23 cellular contexts compared by ENCODE assay signal in the genomic region with DNA sequence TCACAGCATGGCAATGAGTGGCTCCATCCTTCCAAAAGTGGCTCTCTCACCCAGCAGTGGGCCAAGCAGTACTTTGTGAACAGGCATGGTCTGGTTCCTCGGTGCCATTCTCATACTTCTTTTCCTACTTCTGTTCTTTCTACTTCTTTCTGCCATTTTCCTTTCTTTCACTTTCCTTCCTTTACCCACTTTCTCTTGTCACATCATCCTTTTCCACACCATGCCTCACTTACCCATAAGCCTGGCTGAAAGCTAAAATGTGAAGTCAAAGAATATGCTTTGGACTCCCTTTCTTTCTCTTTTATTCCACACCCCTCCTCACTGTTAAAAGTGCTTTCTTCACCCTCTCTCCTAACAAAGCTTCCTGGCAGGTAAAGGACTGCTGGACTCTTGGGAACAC. TPM values are rescaled to one million over a fixed set of nuclear protein-coding genes. Genes with fewer than 3 reads are reported as not detected.
A peak's percentile ranks its signal among the peaks of the same experiment; 100 is the strongest.
DNase-seq lines count a peak whose midpoint lies in the region; ATAC-seq and TF ChIP-seq lines count a peak whose summit lies in the region.
"Had no signal": no experiment of that assay in that cellular context is flagged by ENCODE, and none has a peak within 500 bp of the region (broad histone marks: within the 10 kb centered on the region; RNA-seq: fewer than 3 reads in every experiment).

No MANE protein-coding gene starts in this region.

- no peak overlapping the region for H3K18ac ChIP-seq in neuronal stem cell (ENCODE audit: low read length)

- H3K27me3 Mint-ChIP-seq in WTC11 (ENCODE audit: low read depth): no peaks in the 10 kb centered on the region; the same call in 1 of the 2 replicates
- H3K27me3 Mint-ChIP-seq: CD4-positive, CD25-positive, alpha-beta regulatory T cell had no signal

- H3K4ac ChIP-seq in neuronal stem cell (ENCODE audit: low read length): no peak overlapping the region

- no peaks in the 10 kb centered on the region for H3K79me1 ChIP-seq in neuronal stem cell (ENCODE audit: low read depth, low read length)

- no peak for DNase-seq in A673 (ENCODE audit: low spot score)
- DNase-seq in WTC11 (ENCODE audit: low spot score): no peak
- no peak for DNase-seq in neuronal stem cell (ENCODE audit: low spot score)
- DNase-seq: ACHN; BE2C; CD4-positive, alpha-beta memory T cell; CD4-positive, CD25-positive, alpha-beta regulatory T cell; CD8-positive, alpha-beta memory T cell; COR-L47; DMS153; DMS79; DND-41; EL; GDM1 had no signal

- H3K4me1 ChIP-seq in HEK293 (ENCODE audit: control insufficient read depth, insufficient read depth, low read length): no peaks in the 10 kb centered on the region
- peaks cover 41% of the 10 kb centered on the region for H3K4me1 ChIP-seq in OCI-LY1 (ENCODE audit: insufficient read depth, low read length, severe bottlenecking)
- no peaks in the 10 kb centered on the region for H3K4me1 ChIP-seq in A673 (ENCODE audit: insufficient read depth, low read length, poor library complexity, severe bottlenecking)
- no peaks in the 10 kb centered on the region for H3K4me1 ChIP-seq in neuronal stem cell (ENCODE audit: control insufficient read depth in 2 of 2, insufficient read depth in 1 of 2, low read depth in 1 of 2, low read length in 2 of 2)
- H3K4me1 ChIP-seq: A549, BE2C had no signal

- no peak overlapping the region for H2AK5ac ChIP-seq in neuronal stem cell (ENCODE audit: low read depth, low read length)

- no peak overlapping the region for H4K8ac ChIP-seq in neuronal stem cell (ENCODE audit: low read depth, low read length)

- H2BK120ac ChIP-seq in neuronal stem cell (ENCODE audit: low read depth, low read length): no peak overlapping the region

- no peak for TF ChIP-seq CTCF in HEK293 (tag by site-specific recombination; IDR thresholded peaks at IDR 0.05)
- TF ChIP-seq CTCF in OCI-LY1 (IDR thresholded peaks at IDR 0.05; ENCODE audit: low read length): no peak
- no peak for TF ChIP-seq CTCF in SU-DHL-6 (IDR thresholded peaks at IDR 0.05; ENCODE audit: insufficient read depth, low read length, poor library complexity, severe bottlenecking)
- no peak for TF ChIP-seq CTCF in A673 (conservative IDR thresholded peaks at IDR 0.05; ENCODE audit: low read depth, low read length)
- no peak for TF ChIP-seq CTCF in WTC11 (IDR thresholded peaks at IDR 0.05)

- H2AFZ ChIP-seq in OCI-LY1 (ENCODE audit: low read length) (no peak overlapping the region; the same call in 1 of the 2 replicates), SU-DHL-6 (ENCODE audit: low read depth, low read length, severe bottlenecking) (no peak overlapping the region), neuronal stem cell (ENCODE audit: low read length) (no peak overlapping the region)

- POLR2A ChIA-PET in HEK293 (lab: Yijun Ruan, JAX): no interaction called here
- POLR2A ChIA-PET in A673 (lab: Charles Lee; ENCODE audit: low non-redundant PET): no interaction called here
- POLR2A ChIA-PET in WTC11 (lab: Charles Lee): no interaction called here

- CTCF ChIA-PET in HEK293 (lab: Yijun Ruan, JAX) (no interaction called here), A673 (lab: Charles Lee) (no interaction called here), WTC11 (lab: Charles Lee) (no interaction called here)

- H4K91ac ChIP-seq in neuronal stem cell (ENCODE audit: low read depth, low read length, poor library complexity): no peak overlapping the region

- no peaks in the 10 kb centered on the region for H3K36me3 ChIP-seq in HEK293 (ENCODE audit: control insufficient read depth in 2 of 2, insufficient read depth in 1 of 2, low read length in 2 of 2)
- no peaks in the 10 kb centered on the region for H3K36me3 ChIP-seq in OCI-LY1 (ENCODE audit: insufficient read depth, low read length)
- no peaks in the 10 kb centered on the region for H3K36me3 ChIP-seq in SU-DHL-6 (ENCODE audit: low read length)
- no peaks in the 10 kb centered on the region for H3K36me3 ChIP-seq in A673 (ENCODE audit: insufficient read depth, low read length, poor library complexity, severe bottlenecking)
- peaks cover 0 to 2% of the 10 kb centered on the region in 2 donors for H3K36me3 ChIP-seq in neuronal stem cell (replicated peaks in 1 of 2; ENCODE audit: control insufficient read depth in 2 of 2, insufficient read depth in 2 of 2, low read length in 2 of 2)
- H3K36me3 ChIP-seq: BE2C, BLaER1 had no signal

- no peak overlapping the region for H3K14ac ChIP-seq in neuronal stem cell (ENCODE audit: low read length)

- H3K23ac ChIP-seq in neuronal stem cell (ENCODE audit: low read depth, low read length, poor library complexity): no peak overlapping the region

- no peak overlapping the region for H2BK15ac ChIP-seq in neuronal stem cell (ENCODE audit: low read length)

- H3K36me3 Mint-ChIP-seq in WTC11: no peaks in the 10 kb centered on the region; the same call in 1 of the 2 replicates
- H3K36me3 Mint-ChIP-seq: CD14-positive monocyte; CD4-positive, alpha-beta memory T cell; CD4-positive, CD25-positive, alpha-beta regulatory T cell had no signal

- H3K27me3 ChIP-seq in OCI-LY1 (ENCODE audit: insufficient read depth, low read length): no peaks in the 10 kb centered on the region
- no peaks in the 10 kb centered on the region for H3K27me3 ChIP-seq in SU-DHL-6 (ENCODE audit: low read length)
- H3K27me3 ChIP-seq in A673 (replicated peaks; ENCODE audit: insufficient read depth, low read depth, low read length, poor library complexity): no peaks in the 10 kb centered on the region
- H3K27me3 ChIP-seq in neuronal stem cell (ENCODE audit: control insufficient read depth in 3 of 3, insufficient read depth in 3 of 3, low read depth in 1 of 3, low read length in 3 of 3): peaks cover 0 to 2% (median 0%) of the 10 kb centered on the region in 3 experiments
- H3K27me3 ChIP-seq: BE2C, BLaER1 had no signal

- no peak overlapping the region for H2BK5ac ChIP-seq in neuronal stem cell (ENCODE audit: low read length)

- H3F3A ChIP-seq in OCI-LY1 (ENCODE audit: insufficient read depth, low read length) (no peaks in the 10 kb centered on the region), SU-DHL-6 (ENCODE audit: insufficient read depth) (peaks cover 31% of the 10 kb centered on the region)

- H3K4me2 ChIP-seq in OCI-LY1 (ENCODE audit: low read length) (no peak overlapping the region), SU-DHL-6 (ENCODE audit: low read depth, low read length, poor library complexity, severe bottlenecking) (no peak overlapping the region), neuronal stem cell (ENCODE audit: insufficient read depth, low read length, poor library complexity, severe bottlenecking) (no peak overlapping the region)
- H3K4me2 ChIP-seq: A549, BLaER1 had no signal

- H3K9me2 ChIP-seq in OCI-LY1 (ENCODE audit: low read depth, low read length) (no peaks in the 10 kb centered on the region), SU-DHL-6 (replicated peaks; ENCODE audit: insufficient read depth, low read length) (no peaks in the 10 kb centered on the region)

- WGBS in neuronal stem cell (ENCODE audit: extremely low coverage in 2 of 2, insufficient read length in 2 of 2, insufficient replicate concordance in 1 of 2), 2 donors: no CpG with 5 or more reads among the region's 1 CpG

- H3K9me3 Mint-ChIP-seq in WTC11: peaks cover 6% of the 10 kb centered on the region
- H3K9me3 Mint-ChIP-seq: CD8-positive, alpha-beta memory T cell had no signal

- no peak overlapping the region for H3K27ac Mint-ChIP-seq in WTC11
- H3K27ac Mint-ChIP-seq: CD14-positive monocyte; CD4-positive, alpha-beta memory T cell; CD4-positive, CD25-positive, alpha-beta regulatory T cell; CD8-positive, alpha-beta memory T cell had no signal

- H3K4me3 ChIP-seq in HEK293 (ENCODE audit: low read depth, low read length) (no peak overlapping the region), OCI-LY1 (ENCODE audit: low read depth, low read length, poor library complexity, severe bottlenecking) (no peak overlapping the region), SU-DHL-6 (ENCODE audit: insufficient read depth, low read length, poor library complexity, severe bottlenecking) (no peak overlapping the region), A673 (ENCODE audit: low read depth, low read length, poor library complexity, severe bottlenecking) (no peak overlapping the region), neuronal stem cell (ENCODE audit: low read length in 2 of 2) (no peak overlapping the region)
- H3K4me3 ChIP-seq: A549, BLaER1, GM12878 had no signal

- no peaks in the 10 kb centered on the region for H4K20me1 ChIP-seq in OCI-LY1 (ENCODE audit: insufficient read depth, low read length)
- no peaks in the 10 kb centered on the region for H4K20me1 ChIP-seq in SU-DHL-6 (ENCODE audit: low read depth, low read length)
- H4K20me1 ChIP-seq: BLaER1 had no signal

- no peak overlapping the region for H3K4me3 Mint-ChIP-seq in WTC11
- H3K4me3 Mint-ChIP-seq: CD14-positive monocyte; CD4-positive, alpha-beta memory T cell; CD4-positive, CD25-positive, alpha-beta regulatory T cell; CD8-positive, alpha-beta memory T cell had no signal

- no peaks in the 10 kb centered on the region for H3K79me2 ChIP-seq in OCI-LY1 (ENCODE audit: insufficient read depth, low read length)
- H3K79me2 ChIP-seq in SU-DHL-6 (ENCODE audit: insufficient read depth, low read length): no peaks in the 10 kb centered on the region; the same call in 1 of the 2 replicates

- no peaks in the 10 kb centered on the region for H3K9me3 ChIP-seq in HEK293 (ENCODE audit: control insufficient read depth, insufficient read depth, low read depth, low read length)
- H3K9me3 ChIP-seq in OCI-LY1 (ENCODE audit: low read length): no peaks in the 10 kb centered on the region
- H3K9me3 ChIP-seq in SU-DHL-6 (ENCODE audit: insufficient read depth, low read length): no peaks in the 10 kb centered on the region
- no peaks in the 10 kb centered on the region for H3K9me3 ChIP-seq in A673 (ENCODE audit: low read depth, low read length, poor library complexity, severe bottlenecking)
- no peaks in the 10 kb centered on the region for H3K9me3 ChIP-seq in neuronal stem cell (replicated peaks in 1 of 2; ENCODE audit: control insufficient read depth in 2 of 2, insufficient read depth in 1 of 2, low read depth in 1 of 2, low read length in 2 of 2)
- H3K9me3 ChIP-seq: BE2C, BLaER1 had no signal

- H3K4me1 Mint-ChIP-seq in WTC11: peaks cover 16% of the 10 kb centered on the region
- H3K4me1 Mint-ChIP-seq: CD14-positive monocyte; CD4-positive, alpha-beta memory T cell; CD8-positive, alpha-beta memory T cell had no signal

- BruUV-seq in A673 (replicated peaks; lab: Mats Ljungman, UMichigan): no TSS peak

- no peak overlapping the region for H2BK12ac ChIP-seq in neuronal stem cell (ENCODE audit: low read length)

- no peak for ATAC-seq in WTC11
- ATAC-seq: A549, GM12878 had no signal

- intact Hi-C loops in A673 (cut with micrococcal nuclease; ENCODE audit: unreplicated experiment): no loop called here

- H3K27ac ChIP-seq in HEK293 (ENCODE audit: extremely low read depth, low read depth, low read length) (no peak overlapping the region), OCI-LY1 (ENCODE audit: low read depth, low read length, poor library complexity, severe bottlenecking) (peak overlapping the region; percentile 80), SU-DHL-6 (ENCODE audit: low read depth, low read length) (peak overlapping the region; percentile 96), A673 (ENCODE audit: low read depth, low read length, poor library complexity, severe bottlenecking) (no peak overlapping the region), neuronal stem cell (replicated peaks; ENCODE audit: low read length) (no peak overlapping the region)
- H3K27ac ChIP-seq: 22Rv1, A549, BLaER1 had no signal

- H3K9ac ChIP-seq in OCI-LY1 (ENCODE audit: low read length) (no peak overlapping the region), SU-DHL-6 (ENCODE audit: low read length) (no peak overlapping the region), neuronal stem cell (ENCODE audit: low read depth, low read length, poor library complexity) (no peak overlapping the region)
- H3K9ac ChIP-seq: BLaER1 had no signal

RNA-seq across cellular contexts. Expression of gene PTHLH, which starts 57.0 kb away (rescaled TPM):
- total RNA-seq in A673 (2021) (1.5 and 2.4 TPM in 2 replicates), WTC11 (2021) (not detected in 3 replicates)
- 0.13 TPM for polyA plus RNA-seq in neuronal stem cell (2013, experiment 1 of 2)
- 0.10 TPM for polyA plus RNA-seq in neuronal stem cell (2013, experiment 2 of 2)
- total RNA-seq: CD4-positive, alpha-beta memory T cell; CD4-positive, CD25-positive, alpha-beta regulatory T cell; G401; GM12878 had no signal
- polyA plus RNA-seq: CD14-positive monocyte; CD4-positive, alpha-beta memory T cell; CD8-positive, alpha-beta memory T cell had no signal

Comparison
In these comparisons a context has a peak if more than half of its experiments do, and no peak if none do; other contexts are left out.
1. H3K27ac ChIP-seq: peak in OCI-LY1 (single experiment) and SU-DHL-6 (single experiment); none in HEK293 (single experiment), A673 (single experiment) and neuronal stem cell (single experiment).